1 cellular context compared by ENCODE assay signal in the genomic region with DNA sequence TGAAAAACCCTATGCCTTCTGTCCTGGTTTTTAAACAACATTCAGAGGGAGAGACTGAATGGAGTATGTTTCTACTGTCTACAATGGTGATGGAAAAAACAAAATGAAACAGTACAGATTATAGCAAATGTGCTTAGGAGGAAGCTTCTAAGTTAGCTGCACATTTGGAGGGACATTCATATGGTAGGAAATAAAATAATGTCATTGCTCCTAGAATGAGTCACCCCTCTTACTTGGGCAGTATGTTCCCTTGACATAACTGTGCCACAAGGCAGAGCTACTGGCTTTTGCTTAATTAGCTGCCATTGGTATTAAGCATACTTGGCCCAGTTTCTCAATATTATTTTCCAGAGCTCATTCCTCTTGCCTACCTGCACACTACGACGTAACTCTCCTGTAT.
TF ChIP-seq lines count a peak whose summit lies in the region.

No MANE protein-coding gene starts in this region.

TF ChIP-seq in HEK293, 187 proteins besides CTCF, POLR2A, EP300 and RAD21 (continued from another document):
- TF ChIP-seq, protein P1, sequence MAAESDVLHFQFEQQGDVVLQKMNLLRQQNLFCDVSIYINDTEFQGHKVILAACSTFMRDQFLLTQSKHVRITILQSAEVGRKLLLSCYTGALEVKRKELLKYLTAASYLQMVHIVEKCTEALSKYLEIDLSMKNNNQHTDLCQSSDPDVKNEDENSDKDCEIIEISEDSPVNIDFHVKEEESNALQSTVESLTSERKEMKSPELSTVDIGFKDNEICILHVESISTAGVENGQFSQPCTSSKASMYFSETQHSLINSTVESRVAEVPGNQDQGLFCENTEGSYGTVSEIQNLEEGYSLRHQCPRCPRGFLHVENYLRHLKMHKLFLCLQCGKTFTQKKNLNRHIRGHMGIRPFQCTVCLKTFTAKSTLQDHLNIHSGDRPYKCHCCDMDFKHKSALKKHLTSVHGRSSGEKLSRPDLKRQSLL (tag by site-specific recombination; IDR thresholded peaks at IDR 0.05): no peak
- TF ChIP-seq, protein P2, sequence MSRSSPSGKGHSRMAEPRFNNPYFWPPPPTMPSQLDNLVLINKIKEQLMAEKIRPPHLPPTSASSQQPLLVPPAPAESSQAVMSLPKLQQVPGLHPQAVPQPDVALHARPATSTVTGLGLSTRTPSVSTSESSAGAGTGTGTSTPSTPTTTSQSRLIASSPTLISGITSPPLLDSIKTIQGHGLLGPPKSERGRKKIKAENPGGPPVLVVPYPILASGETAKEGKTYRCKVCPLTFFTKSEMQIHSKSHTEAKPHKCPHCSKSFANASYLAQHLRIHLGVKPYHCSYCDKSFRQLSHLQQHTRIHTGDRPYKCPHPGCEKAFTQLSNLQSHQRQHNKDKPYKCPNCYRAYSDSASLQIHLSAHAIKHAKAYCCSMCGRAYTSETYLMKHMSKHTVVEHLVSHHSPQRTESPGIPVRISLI (tag by site-specific recombination; IDR thresholded peaks at IDR 0.05): no peak
- TF ChIP-seq OSR2 (tag by site-specific recombination; IDR thresholded peaks at IDR 0.05): peak; percentile 40; the same call in 1 of the 2 replicates
- TF ChIP-seq, protein P3, sequence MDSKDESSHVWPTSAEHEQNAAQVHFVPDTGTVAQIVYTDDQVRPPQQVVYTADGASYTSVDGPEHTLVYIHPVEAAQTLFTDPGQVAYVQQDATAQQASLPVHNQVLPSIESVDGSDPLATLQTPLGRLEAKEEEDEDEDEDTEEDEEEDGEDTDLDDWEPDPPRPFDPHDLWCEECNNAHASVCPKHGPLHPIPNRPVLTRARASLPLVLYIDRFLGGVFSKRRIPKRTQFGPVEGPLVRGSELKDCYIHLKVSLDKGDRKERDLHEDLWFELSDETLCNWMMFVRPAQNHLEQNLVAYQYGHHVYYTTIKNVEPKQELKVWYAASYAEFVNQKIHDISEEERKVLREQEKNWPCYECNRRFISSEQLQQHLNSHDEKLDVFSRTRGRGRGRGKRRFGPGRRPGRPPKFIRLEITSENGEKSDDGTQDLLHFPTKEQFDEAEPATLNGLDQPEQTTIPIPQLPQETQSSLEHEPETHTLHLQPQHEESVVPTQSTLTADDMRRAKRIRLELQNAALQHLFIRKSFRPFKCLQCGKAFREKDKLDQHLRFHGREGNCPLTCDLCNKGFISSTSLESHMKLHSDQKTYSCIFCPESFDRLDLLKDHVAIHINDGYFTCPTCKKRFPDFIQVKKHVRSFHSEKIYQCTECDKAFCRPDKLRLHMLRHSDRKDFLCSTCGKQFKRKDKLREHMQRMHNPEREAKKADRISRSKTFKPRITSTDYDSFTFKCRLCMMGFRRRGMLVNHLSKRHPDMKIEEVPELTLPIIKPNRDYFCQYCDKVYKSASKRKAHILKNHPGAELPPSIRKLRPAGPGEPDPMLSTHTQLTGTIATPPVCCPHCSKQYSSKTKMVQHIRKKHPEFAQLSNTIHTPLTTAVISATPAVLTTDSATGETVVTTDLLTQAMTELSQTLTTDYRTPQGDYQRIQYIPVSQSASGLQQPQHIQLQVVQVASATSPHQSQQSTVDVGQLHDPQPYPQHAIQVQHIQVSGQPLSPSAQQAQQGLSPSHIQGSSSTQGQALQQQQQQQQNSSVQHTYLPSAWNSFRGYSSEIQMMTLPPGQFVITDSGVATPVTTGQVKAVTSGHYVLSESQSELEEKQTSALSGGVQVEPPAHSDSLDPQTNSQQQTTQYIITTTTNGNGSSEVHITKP (tag by site-specific recombination; IDR thresholded peaks at IDR 0.05): peak; percentile 93
